ENCODE assay signal across 12 cellular contexts in the genomic region with DNA sequence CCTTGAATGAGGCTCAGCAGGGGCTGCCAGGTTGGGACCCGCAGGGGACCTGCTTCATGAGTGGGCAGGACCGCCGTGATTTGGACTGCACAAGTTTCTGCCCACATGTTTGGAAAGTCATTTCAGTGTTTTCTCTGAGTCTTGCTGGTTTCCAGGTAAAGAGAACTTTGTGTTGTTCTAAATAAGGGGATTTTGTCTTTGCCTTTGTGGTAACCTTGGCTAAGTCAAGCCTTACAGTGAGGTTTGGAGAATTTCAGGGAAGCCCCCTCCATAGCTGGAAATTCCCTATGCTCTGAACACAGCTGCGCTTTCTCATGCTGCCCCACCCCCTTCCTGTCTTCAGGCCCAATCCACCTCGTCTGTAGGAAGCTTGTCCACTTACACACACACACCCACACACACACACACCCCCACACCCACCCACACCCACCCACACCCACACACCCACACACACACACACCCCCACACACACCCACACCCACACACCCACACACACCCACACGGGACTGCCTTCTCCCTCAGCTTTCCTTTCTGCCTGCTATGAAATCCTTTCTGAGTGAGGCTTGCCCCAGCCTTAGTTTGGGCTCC.
DNase-seq lines count a peak whose midpoint lies in the region; ATAC-seq and TF ChIP-seq lines count a peak whose summit lies in the region.
"Had no signal": no experiment of that assay in that cellular context is flagged by ENCODE, and none has a peak within 500 bp of the region (broad histone marks: within the 10 kb centered on the region; RNA-seq: fewer than 3 reads in every experiment).

No MANE protein-coding gene starts in this region.

- no peaks in the 10 kb centered on the region for H3K9me3 Mint-ChIP-seq in activated naive CD8-positive, alpha-beta T cell treated with anti-CD3 and anti-CD28 coated beads, Interleukin-2, amount 50 U/mL, for 24 hours
- no peaks in the 10 kb centered on the region for H3K9me3 Mint-ChIP-seq in stimulated activated memory B cell treated with anti-CD40 and anti-IgM and Interleukin-4, amounts not matched to agents 10 μg/mL and 1 μg/mL and 100 μg/mL, for 72 hours

- no peak overlapping the region for H3K4me3 Mint-ChIP-seq in activated naive CD8-positive, alpha-beta T cell treated with anti-CD3 and anti-CD28 coated beads, Interleukin-2, amount 50 U/mL, for 24 hours
- H3K4me3 Mint-ChIP-seq in stimulated activated memory B cell treated with anti-CD40 and anti-IgM and Interleukin-4, amounts not matched to agents 10 μg/mL and 1 μg/mL and 100 μg/mL, for 72 hours, result no peak overlapping the region

- H3K4me3 ChIP-seq in right atrium auricular region, result no peak overlapping the region
- H3K4me3 ChIP-seq: left lung had no signal

- peak; percentile 64 for ATAC-seq in HG02852 (IDR thresholded peaks at IDR 0.05; ENCODE audit: unreplicated experiment)
- ATAC-seq in activated naive CD8-positive, alpha-beta T cell treated with anti-CD3 and anti-CD28 coated beads, Interleukin-2, amount 50 U/mL, for 24 hours, result peak; percentile 76
- ATAC-seq in stimulated activated memory B cell treated with anti-CD40 and anti-IgM and Interleukin-4, amounts not matched to agents 10 μg/mL and 1 μg/mL and 100 μg/mL, for 72 hours, result peak; percentile 70
- ATAC-seq: left lung had no signal

- H3K9me3 ChIP-seq in right atrium auricular region, result no peaks in the 10 kb centered on the region
- H3K9me3 ChIP-seq: left lung had no signal

- no peaks in the 10 kb centered on the region for H3K4me1 ChIP-seq in right atrium auricular region
- H3K4me1 ChIP-seq: left lung had no signal

- peak overlapping the region; percentile 59 for H3K27ac Mint-ChIP-seq in activated naive CD8-positive, alpha-beta T cell treated with anti-CD3 and anti-CD28 coated beads, Interleukin-2, amount 50 U/mL, for 24 hours
- H3K27ac Mint-ChIP-seq in stimulated activated memory B cell treated with anti-CD40 and anti-IgM and Interleukin-4, amounts not matched to agents 10 μg/mL and 1 μg/mL and 100 μg/mL, for 72 hours, result peak overlapping the region; percentile 84

- no peak for TF ChIP-seq CTCF in right atrium auricular region (IDR thresholded peaks at IDR 0.05)

- H3K4me1 Mint-ChIP-seq in activated naive CD8-positive, alpha-beta T cell treated with anti-CD3 and anti-CD28 coated beads, Interleukin-2, amount 50 U/mL, for 24 hours, result peaks cover 15% of the 10 kb centered on the region
- peaks cover 36% of the 10 kb centered on the region for H3K4me1 Mint-ChIP-seq in stimulated activated memory B cell treated with anti-CD40 and anti-IgM and Interleukin-4, amounts not matched to agents 10 μg/mL and 1 μg/mL and 100 μg/mL, for 72 hours

- no peak overlapping the region for H3K27ac ChIP-seq in right atrium auricular region
- H3K27ac ChIP-seq: HL-60, left lung had no signal

- no peaks in the 10 kb centered on the region for H3K27me3 ChIP-seq in right atrium auricular region
- H3K27me3 ChIP-seq: left lung had no signal

- H3K36me3 ChIP-seq in right atrium auricular region, result no peaks in the 10 kb centered on the region
- H3K36me3 ChIP-seq: left lung had no signal

- peaks cover 5% of the 10 kb centered on the region for H3K27me3 Mint-ChIP-seq in activated naive CD8-positive, alpha-beta T cell treated with anti-CD3 and anti-CD28 coated beads, Interleukin-2, amount 50 U/mL, for 24 hours
- H3K27me3 Mint-ChIP-seq in stimulated activated memory B cell treated with anti-CD40 and anti-IgM and Interleukin-4, amounts not matched to agents 10 μg/mL and 1 μg/mL and 100 μg/mL, for 72 hours, result no peaks in the 10 kb centered on the region

- H3K36me3 Mint-ChIP-seq in activated naive CD8-positive, alpha-beta T cell treated with anti-CD3 and anti-CD28 coated beads, Interleukin-2, amount 50 U/mL, for 24 hours (ENCODE audit: low read depth), result no peaks in the 10 kb centered on the region
- H3K36me3 Mint-ChIP-seq in stimulated activated memory B cell treated with anti-CD40 and anti-IgM and Interleukin-4, amounts not matched to agents 10 μg/mL and 1 μg/mL and 100 μg/mL, for 72 hours, result no peaks in the 10 kb centered on the region

- DNase-seq in activated T-cell treated with anti-CD3 and anti-CD28 coated beads for 48 hours (ENCODE audit: low read depth) (peak; percentile 27), C1 segment of cervical spinal cord (lab: John Stamatoyannopoulos, UW) (no peak), GM03348 (ENCODE audit: low spot score) (no peak), right atrium auricular region (ENCODE audit: low spot score) (no peak)
- DNase-seq in activated T-cell treated with anti-CD3 and anti-CD28 coated beads, Interleukin-2, amount 50 U/mL, for 1 hour, result no peak
- DNase-seq in activated naive CD8-positive, alpha-beta T cell treated with anti-CD3 and anti-CD28 coated beads, Interleukin-2, amount 50 U/mL, for 24 hours, result peak; percentile 57
- DNase-seq: ACHN, left lung, NCI-H1092 had no signal

Comparison
In these comparisons a context has a peak if more than half of its experiments do, and no peak if none do; other contexts are left out.
1. DNase-seq: peak in activated T-cell treated with anti-CD3 and anti-CD28 coated beads for 48 hours (single experiment) and activated naive CD8-positive, alpha-beta T cell treated with anti-CD3 and anti-CD28 coated beads, Interleukin-2, amount 50 U/mL, for 24 hours (single experiment); none in activated T-cell treated with anti-CD3 and anti-CD28 coated beads, Interleukin-2, amount 50 U/mL, for 1 hour (single experiment), C1 segment of cervical spinal cord (0 of 14), GM03348 (single experiment) and right atrium auricular region (single experiment).
2. Peak in every context shown above with its lines, with median percentiles within 50 percentile points of each other: ATAC-seq.